Comparison of ENCODE assay signal across 16 cellular contexts in genomic region chr1:51833700-51834099, GRCh38.
"Had no signal": no experiment of that assay in that cellular context is flagged by ENCODE, and none has a peak within 500 bp of the region (broad histone marks: within the 10 kb centered on the region; RNA-seq: fewer than 3 reads in every experiment).

No MANE protein-coding gene starts in this region.

- H3K9me3 Mint-ChIP-seq: effector memory CD8-positive, alpha-beta T cell; naive B cell; neural progenitor cell; stimulated activated effector memory CD8-positive, alpha-beta T cell treated with anti-CD3 and anti-CD28 coated beads, Interleukin-12 subunit alpha, Interleukin-12 subunit beta, amount 100 ng/mL, for 72 hours had no signal

- H3K9ac ChIP-seq: neural progenitor cell had no signal

- H2AFZ ChIP-seq: neural progenitor cell had no signal

- H3K27me3 Mint-ChIP-seq: effector memory CD8-positive, alpha-beta T cell; naive B cell had no signal

- H3K4me3 Mint-ChIP-seq: effector memory CD8-positive, alpha-beta T cell; naive B cell; neural progenitor cell; stimulated activated effector memory CD8-positive, alpha-beta T cell treated with anti-CD3 and anti-CD28 coated beads, Interleukin-12 subunit alpha, Interleukin-12 subunit beta, amount 100 ng/mL, for 72 hours had no signal

- H3K4me1 Mint-ChIP-seq: neural progenitor cell; stimulated activated effector memory CD8-positive, alpha-beta T cell treated with anti-CD3 and anti-CD28 coated beads, Interleukin-12 subunit alpha, Interleukin-12 subunit beta, amount 100 ng/mL, for 72 hours had no signal

- ATAC-seq: activated CD4-positive, CD25-positive, alpha-beta regulatory T cell treated with anti-CD3 and anti-CD28 coated beads, Interleukin-2, amount 50 U/mL, for 24 hours; effector memory CD8-positive, alpha-beta T cell; sciatic nerve; stimulated activated effector memory CD8-positive, alpha-beta T cell treated with anti-CD3 and anti-CD28 coated beads, Interleukin-12 subunit alpha, Interleukin-12 subunit beta, amount 100 ng/mL, for 72 hours; upper lobe of right lung had no signal

- H3K4me3 ChIP-seq: lung, neural progenitor cell, thoracic aorta, upper lobe of right lung had no signal

- H3K27ac ChIP-seq: neural progenitor cell, thoracic aorta, upper lobe of right lung had no signal

- H3K4me1 ChIP-seq: neural progenitor cell, upper lobe of right lung had no signal

- H3K27me3 ChIP-seq: neural progenitor cell, upper lobe of right lung had no signal

- H3K9me3 ChIP-seq: thoracic aorta, upper lobe of right lung had no signal

- DNase-seq: activated CD4-positive, alpha-beta T cell treated with anti-CD3 and anti-CD28 coated beads, Interleukin-2, amount 50 U/mL, for 4 hours; activated naive CD4-positive, alpha-beta T cell; activated T-cell treated with anti-CD3 and anti-CD28 coated beads for 4 hours; aorta; dermis blood vessel endothelial cell; effector memory CD8-positive, alpha-beta T cell; naive B cell; stimulated activated CD4-positive, alpha-beta T cell treated with anti-CD3 and anti-CD28 coated beads, Interleukin-2, amount 100 ng/mL, for 24 hours; T-helper 9 cell; upper lobe of right lung had no signal

- H3K27ac Mint-ChIP-seq: effector memory CD8-positive, alpha-beta T cell; neural progenitor cell; stimulated activated effector memory CD8-positive, alpha-beta T cell treated with anti-CD3 and anti-CD28 coated beads, Interleukin-12 subunit alpha, Interleukin-12 subunit beta, amount 100 ng/mL, for 72 hours had no signal

- H3K4me2 ChIP-seq: neural progenitor cell had no signal
